Comparison of ENCODE assay signal across 1 cellular context in genomic region chr20:6704132-6704861, GRCh38.
TF ChIP-seq lines count a peak whose summit lies in the region.

No MANE protein-coding gene starts in this region.

TF ChIP-seq in HepG2, 621 proteins besides CTCF, POLR2A, EP300 and RAD21 (continued from another document and continues in another):
- TF ChIP-seq SOX6 (IDR thresholded peaks at IDR 0.05) = no peak
- TF ChIP-seq SOX6 (CRISPR knock-in tag; IDR thresholded peaks at IDR 0.05) = peak; percentile 78; the same call in 1 of the 2 replicates
- TF ChIP-seq SKI (IDR thresholded peaks at IDR 0.05; ENCODE audit: partially characterized antibody) = no peak
- TF ChIP-seq IRF2 (CRISPR knock-in tag; IDR thresholded peaks at IDR 0.05) = peak; percentile 58; the same call in 1 of the 2 replicates
- peak; percentile 48; the same call in 1 of the 2 replicates for TF ChIP-seq HDAC1 (CRISPR knock-in tag; IDR thresholded peaks at IDR 0.05)
- peak; percentile 11; the same call in 1 of the 2 replicates for TF ChIP-seq ETV5 (CRISPR knock-in tag; IDR thresholded peaks at IDR 0.05; ENCODE audit: borderline replicate concordance)
- TF ChIP-seq CEBPG (CRISPR knock-in tag; IDR thresholded peaks at IDR 0.05) = peak; percentile 52
- peak; percentile 56; the same call in 1 of the 2 replicates for TF ChIP-seq ZNF670 (CRISPR knock-in tag; IDR thresholded peaks at IDR 0.05; ENCODE audit: borderline replicate concordance)
- peak; percentile 44; the same call in 1 of the 2 replicates for TF ChIP-seq ZNF292 (CRISPR knock-in tag; IDR thresholded peaks at IDR 0.05; ENCODE audit: borderline replicate concordance, low read depth)
- TF ChIP-seq MEIS2 (CRISPR knock-in tag; IDR thresholded peaks at IDR 0.05) = peak; percentile 37; the same call in 1 of the 2 replicates
- TF ChIP-seq ZBTB44 (CRISPR knock-in tag; IDR thresholded peaks at IDR 0.05) = no peak
- TF ChIP-seq ZNF609 (CRISPR knock-in tag; IDR thresholded peaks at IDR 0.05; ENCODE audit: borderline replicate concordance) = peak; percentile 77; the same call in 1 of the 2 replicates
- TF ChIP-seq ZNF816 (CRISPR knock-in tag; IDR thresholded peaks at IDR 0.05; ENCODE audit: borderline replicate concordance) = 0 out of 2 replicates have a peak, but pooled peaks have one; percentile 32
- peak; percentile 79 for TF ChIP-seq NCOA2 (CRISPR knock-in tag; IDR thresholded peaks at IDR 0.05)
- 0 out of 2 replicates have a peak, but pooled peaks have one; percentile 24 for TF ChIP-seq PBX3 (CRISPR knock-in tag; IDR thresholded peaks at IDR 0.05; ENCODE audit: borderline replicate concordance)
- peak; percentile 68 for TF ChIP-seq MED1 (CRISPR knock-in tag; IDR thresholded peaks at IDR 0.05)
- TF ChIP-seq ARNT2 (CRISPR knock-in tag; IDR thresholded peaks at IDR 0.05; ENCODE audit: low read depth) = peak; percentile 47; the same call in 1 of the 2 replicates
- TF ChIP-seq SATB2 (CRISPR knock-in tag; IDR thresholded peaks at IDR 0.05) = peak; percentile 76; the same call in 1 of the 2 replicates
- peak; percentile 90 for TF ChIP-seq ZSCAN20 (CRISPR knock-in tag; IDR thresholded peaks at IDR 0.05; ENCODE audit: borderline replicate concordance)
- TF ChIP-seq ZNF30 (CRISPR knock-in tag; IDR thresholded peaks at IDR 0.05) = no peak
- TF ChIP-seq PAF1 (CRISPR knock-in tag; IDR thresholded peaks at IDR 0.05) = no peak
- peak; percentile 54; the same call in 1 of the 2 replicates for TF ChIP-seq CBX5 (CRISPR knock-in tag; IDR thresholded peaks at IDR 0.05; ENCODE audit: borderline replicate concordance)
- peak; percentile 72; the same call in 1 of the 2 replicates for TF ChIP-seq ZNF749 (CRISPR knock-in tag; IDR thresholded peaks at IDR 0.05; ENCODE audit: borderline replicate concordance)
- TF ChIP-seq BCL6 (CRISPR knock-in tag; IDR thresholded peaks at IDR 0.05) = peak; percentile 73
- peak; percentile 72 for TF ChIP-seq CREM (IDR thresholded peaks at IDR 0.05)
- no peak for TF ChIP-seq CREM (CRISPR knock-in tag; IDR thresholded peaks at IDR 0.05)
- TF ChIP-seq MYPOP (CRISPR knock-in tag; IDR thresholded peaks at IDR 0.05) = peak; percentile 87; the same call in 1 of the 2 replicates
- TF ChIP-seq MYNN (CRISPR knock-in tag; IDR thresholded peaks at IDR 0.05; ENCODE audit: low read depth) = no peak
- TF ChIP-seq PCBP1 (IDR thresholded peaks at IDR 0.05; ENCODE audit: borderline replicate concordance, low read depth, low read length) = no peak
- peak; percentile 59 for TF ChIP-seq ISL2 (CRISPR knock-in tag; IDR thresholded peaks at IDR 0.05)
- TF ChIP-seq ZNF614 (CRISPR knock-in tag; IDR thresholded peaks at IDR 0.05; ENCODE audit: borderline replicate concordance) = peak; percentile 70; the same call in 1 of the 2 replicates
- 0 out of 2 replicates have a peak, but pooled peaks have one; percentile 20 for TF ChIP-seq ZBTB26 (CRISPR knock-in tag; IDR thresholded peaks at IDR 0.05; ENCODE audit: borderline replicate concordance)
- TF ChIP-seq SIX4 (CRISPR knock-in tag; IDR thresholded peaks at IDR 0.05) = peak; percentile 40; the same call in 1 of the 2 replicates
- 0 out of 2 replicates have a peak, but pooled peaks have one; percentile 15 for TF ChIP-seq ZBTB37 (CRISPR knock-in tag; IDR thresholded peaks at IDR 0.05)
- peak; percentile 18; the same call in 1 of the 2 replicates for TF ChIP-seq STAG1 (CRISPR knock-in tag; IDR thresholded peaks at IDR 0.05)
- peak; percentile 48; the same call in 1 of the 2 replicates for TF ChIP-seq ZNF331 (CRISPR knock-in tag; IDR thresholded peaks at IDR 0.05)
- peak; percentile 70 for TF ChIP-seq ZMYM4 (CRISPR knock-in tag; IDR thresholded peaks at IDR 0.05)
- 0 out of 2 replicates have a peak, but pooled peaks have one; percentile 6 for TF ChIP-seq MAFF (IDR thresholded peaks at IDR 0.05; ENCODE audit: low read depth, low read length)
- no peak for TF ChIP-seq ARNT (IDR thresholded peaks at IDR 0.05)
- 0 out of 2 replicates have a peak, but pooled peaks have one; percentile 63 for TF ChIP-seq MBD4 (IDR thresholded peaks at IDR 0.05; ENCODE audit: borderline replicate concordance, low read length)
- TF ChIP-seq RFX1 (IDR thresholded peaks at IDR 0.05) = no peak
- peak; percentile 78; the same call in 1 of the 2 replicates for TF ChIP-seq ZNF503 (CRISPR knock-in tag; IDR thresholded peaks at IDR 0.05)
- peak; percentile 87 for TF ChIP-seq DRAP1 (CRISPR knock-in tag; IDR thresholded peaks at IDR 0.05)
- TF ChIP-seq ZNF737 (CRISPR knock-in tag; IDR thresholded peaks at IDR 0.05; ENCODE audit: borderline replicate concordance) = no peak
- peak; percentile 96 for TF ChIP-seq FOXA3 (CRISPR knock-in tag; IDR thresholded peaks at IDR 0.05)
- TF ChIP-seq FOXO1 (CRISPR knock-in tag; IDR thresholded peaks at IDR 0.05) = peak; percentile 57; the same call in 1 of the 2 replicates
- TF ChIP-seq ZNF333 (CRISPR knock-in tag; IDR thresholded peaks at IDR 0.05; ENCODE audit: borderline replicate concordance) = no peak
- TF ChIP-seq ZNF335 (CRISPR knock-in tag; IDR thresholded peaks at IDR 0.05) = peak; percentile 35; the same call in 1 of the 2 replicates
- TF ChIP-seq NKX3-1 (CRISPR knock-in tag; IDR thresholded peaks at IDR 0.05) = peak; percentile 43; the same call in 1 of the 2 replicates
- TF ChIP-seq ELF3 (CRISPR knock-in tag; IDR thresholded peaks at IDR 0.05) = peak; percentile 41
- TF ChIP-seq SP1 (IDR thresholded peaks at IDR 0.05) = no peak
- TF ChIP-seq SP1 (CRISPR knock-in tag; IDR thresholded peaks at IDR 0.05) = no peak
- no peak for TF ChIP-seq PCBP2 (optimal IDR thresholded peaks at IDR 0.05; ENCODE audit: low read depth, low read length, poor library complexity, severe bottlenecking)
- TF ChIP-seq ATRX (CRISPR knock-in tag; IDR thresholded peaks at IDR 0.05; ENCODE audit: borderline replicate concordance) = no peak
- no peak for TF ChIP-seq MTA1 (CRISPR knock-in tag; IDR thresholded peaks at IDR 0.05; ENCODE audit: borderline replicate concordance)
